ENCODE assay signal across 2 cellular contexts in the genomic region with DNA sequence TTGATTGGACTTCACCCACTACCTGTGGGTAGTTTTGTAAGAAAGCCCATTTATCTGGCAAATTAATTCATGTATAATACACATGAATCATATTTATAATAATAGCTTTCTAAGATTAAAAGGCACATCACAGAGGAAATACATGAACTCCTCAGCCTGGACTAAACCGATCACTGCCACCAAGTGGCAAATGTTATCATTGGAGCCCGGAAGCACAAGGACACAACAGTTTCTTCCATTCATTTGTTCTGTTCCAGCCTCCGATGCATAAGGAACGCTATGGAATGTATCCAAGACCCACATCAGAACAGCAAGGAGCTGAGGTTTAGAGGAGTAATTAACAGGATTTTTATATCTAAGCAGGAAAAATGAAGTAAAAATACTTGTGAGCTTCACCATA.
TF ChIP-seq lines count a peak whose summit lies in the region.

No MANE protein-coding gene starts in this region.

TF ChIP-seq in GM12878, 131 proteins besides CTCF, POLR2A, EP300 and RAD21:
- no peak for TF ChIP-seq SP1 (IDR thresholded peaks at IDR 0.05; ENCODE audit: low read depth, low read length)
- peak; percentile 51; the same call in 1 of the 2 replicates for TF ChIP-seq SMC3 (IDR thresholded peaks at IDR 0.05; ENCODE audit: borderline replicate concordance, low read length)
- no peak for TF ChIP-seq MXI1 (IDR thresholded peaks at IDR 0.05; ENCODE audit: low read depth, low read length)
- TF ChIP-seq TCF7 (IDR thresholded peaks at IDR 0.05; ENCODE audit: borderline replicate concordance) = no peak
- no peak for TF ChIP-seq RUNX3 (IDR thresholded peaks at IDR 0.05; ENCODE audit: low read length)
- TF ChIP-seq ZNF217 (IDR thresholded peaks at IDR 0.05) = no peak
- TF ChIP-seq CBX3 (IDR thresholded peaks at IDR 0.05; ENCODE audit: borderline replicate concordance, low read depth) = no peak

TF ChIP-seq in HepG2, 621 proteins besides CTCF, POLR2A, EP300 and RAD21:
- TF ChIP-seq ETV5 (CRISPR knock-in tag; IDR thresholded peaks at IDR 0.05; ENCODE audit: borderline replicate concordance) (peak; percentile 48; the same call in 1 of the 2 replicates), ELF1 (CRISPR knock-in tag; IDR thresholded peaks at IDR 0.05) (0 out of 2 replicates have a peak, but pooled peaks have one; percentile 27), STAG1 (CRISPR knock-in tag; IDR thresholded peaks at IDR 0.05) (peak; percentile 52), ERF (CRISPR knock-in tag; IDR thresholded peaks at IDR 0.05) (no peak), SMC3 (IDR thresholded peaks at IDR 0.05; ENCODE audit: low read length) (peak; percentile 23; the same call in 1 of the 2 replicates)
